Comparison of ENCODE assay signal across 2 cellular contexts in the genomic region with DNA sequence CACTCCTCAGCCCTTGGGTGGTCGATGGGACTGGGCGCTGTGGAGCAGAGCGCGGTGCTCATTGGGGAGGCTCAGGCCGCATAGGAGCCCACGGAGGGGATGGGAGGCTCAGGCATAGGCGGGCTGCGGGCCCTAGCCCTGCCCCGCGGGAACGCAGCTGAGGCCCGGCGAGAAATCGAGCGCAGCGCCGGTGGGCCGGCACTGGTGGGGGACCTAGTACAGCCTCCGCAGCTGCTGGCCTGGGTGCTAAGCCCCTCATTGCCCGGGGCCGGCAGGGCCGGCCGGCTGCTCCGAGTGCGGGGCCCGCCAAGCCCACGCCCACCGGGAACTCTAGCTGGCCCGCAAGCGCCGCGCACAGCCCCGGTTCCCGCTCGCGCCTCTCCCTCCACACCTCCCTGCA.
TF ChIP-seq lines count a peak whose summit lies in the region.

No MANE protein-coding gene starts in this region.

TF ChIP-seq in K562, 482 proteins besides CTCF, POLR2A, EP300 and RAD21:
- peak; percentile 9; the same call in 1 of the 2 replicates for TF ChIP-seq E2F3 (CRISPR knock-in tag; IDR thresholded peaks at IDR 0.05)
TF ChIP-seq in K562: peak in this region for 1; not testable (repeated sequence) for 481.

TF ChIP-seq in HepG2, 621 proteins besides CTCF, POLR2A, EP300 and RAD21:
- peak; percentile 42; the same call in 1 of the 2 replicates for TF ChIP-seq ZNF687 (CRISPR knock-in tag; IDR thresholded peaks at IDR 0.05)
